Comparison of ENCODE assay signal across 25 cellular contexts in genomic region chr14:81161088-81161487, GRCh38. TPM values are rescaled to one million over a fixed set of nuclear protein-coding genes. Genes with fewer than 3 reads are reported as not detected.
DNase-seq lines count a peak whose midpoint lies in the region; ATAC-seq, FAIRE-seq and TF ChIP-seq lines count a peak whose summit lies in the region.
"Had no signal": no experiment of that assay in that cellular context is flagged by ENCODE, and none has a peak within 500 bp of the region (broad histone marks: within the 10 kb centered on the region; RNA-seq: fewer than 3 reads in every experiment).

No MANE protein-coding gene starts in this region.

- H3K27ac Mint-ChIP-seq in WTC11 = no peak overlapping the region
- H3K27ac Mint-ChIP-seq in stimulated activated memory B cell treated with anti-CD40 and anti-IgM and Interleukin-4, amounts not matched to agents 10 μg/mL and 1 μg/mL and 100 μg/mL, for 72 hours = no peak overlapping the region
- H3K27ac Mint-ChIP-seq: B cell; CD4-positive, CD25-positive, alpha-beta regulatory T cell; CD8-positive, alpha-beta T cell; GM23338; HFFc6 had no signal

- intact Hi-C loops in HepG2 (cut with micrococcal nuclease; ENCODE audit: unreplicated experiment) = loop anchor here (5.0 kb wide), 1 partner anchor 64 kb away; no protein-coding TSS in a partner anchor

- no peak for TF ChIP-seq RAD21 in HepG2 (CRISPR knock-in tag; IDR thresholded peaks at IDR 0.05)

- no peaks in the 10 kb centered on the region for H3K36me3 ChIP-seq in HepG2 (replicated peaks in 1 of 2; ENCODE audit: control insufficient read depth in 1 of 2, insufficient read depth in 2 of 2, low read length in 2 of 2)
- H3K36me3 ChIP-seq: BLaER1, HAP-1 had no signal

- WGBS in HepG2 (ENCODE audit: low lambda C conversion rate) = 35% methylated on average over 7 of the region's 7 CpGs

- ATAC-seq in WTC11 (0 out of 2 replicates have a peak, but pooled peaks have one; percentile 6), HepG2 (peak; percentile 48), GM18502 (IDR thresholded peaks at IDR 0.05; ENCODE audit: poor library complexity, unreplicated experiment) (no peak)
- ATAC-seq in stimulated activated memory B cell treated with anti-CD40 and anti-IgM and Interleukin-4, amounts not matched to agents 10 μg/mL and 1 μg/mL and 100 μg/mL, for 72 hours = peak; percentile 20
- ATAC-seq: CD8-positive, alpha-beta T cell; GM12878; GM23338 had no signal

- POLR2A ChIA-PET in WTC11 (lab: Charles Lee) (no interaction called here), HepG2 (lab: Yijun Ruan, JAX) (interaction anchor here (0.6 to 1.4 kb wide), 2 partner anchors 9 to 60 kb away, joined by 3 to 8 read pairs; partner anchors contain the start of gene GTF2A1)

- H3K4me1 ChIP-seq in HepG2 (ENCODE audit: insufficient read depth, low read length) = peaks cover 29% of the 10 kb centered on the region
- H3K4me1 ChIP-seq: BLaER1, Caco-2, HAP-1 had no signal

- DNase-seq in ELF-1 (ENCODE audit: low read depth, low spot score) (peak; percentile 13), WTC11 (ENCODE audit: low spot score) (no peak), HepG2 (ENCODE audit: low spot score) (no peak), NCI-H2029 treated with DMSO at 0.1 percent for 48 hours (lab: John Stamatoyannopoulos, UW) (no peak), activated T-cell treated with anti-CD3 and anti-CD28 coated beads for 4 hours (no peak)
- DNase-seq in activated CD4-positive, alpha-beta T cell treated with anti-CD3 and anti-CD28 coated beads for 4 hours = no peak
- DNase-seq: Caco-2; CD4-positive, CD25-positive, alpha-beta regulatory T cell; CD8-positive, alpha-beta T cell; DMS153; DND-41; GDM1; HFFc6 had no signal

- no peak overlapping the region for H2AFZ ChIP-seq in HepG2 (ENCODE audit: low read length)
- H2AFZ ChIP-seq: GM23338 had no signal

- H3K9me3 ChIP-seq in HepG2 (ENCODE audit: low read length) = no peaks in the 10 kb centered on the region
- H3K9me3 ChIP-seq: BLaER1, Caco-2, HAP-1 had no signal

- peaks cover 2% of the 10 kb centered on the region; the same call in 1 of the 2 replicates for H3K36me3 Mint-ChIP-seq in WTC11
- H3K36me3 Mint-ChIP-seq in stimulated activated memory B cell treated with anti-CD40 and anti-IgM and Interleukin-4, amounts not matched to agents 10 μg/mL and 1 μg/mL and 100 μg/mL, for 72 hours = no peaks in the 10 kb centered on the region
- H3K36me3 Mint-ChIP-seq: CD4-positive, CD25-positive, alpha-beta regulatory T cell; CD8-positive, alpha-beta T cell had no signal

- TF ChIP-seq EP300 in HepG2 (IDR thresholded peaks at IDR 0.05; ENCODE audit: low read depth in 2 of 2, low read length in 2 of 2) (no peak), HepG2 (CRISPR knock-in tag; IDR thresholded peaks at IDR 0.05; ENCODE audit: borderline replicate concordance) (no peak)

- CTCF ChIA-PET in WTC11 (lab: Charles Lee) = interaction anchor here (2.2 kb wide), 1 partner anchor 9 kb away, joined by 15 read pairs; no protein-coding TSS in a partner anchor
- CTCF ChIA-PET in HepG2 (lab: Yijun Ruan, JAX; ENCODE audit: low intra/inter-chr PET ratio, low total read pairs) = no interaction called here

- no peaks in the 10 kb centered on the region for H4K20me1 ChIP-seq in HepG2 (ENCODE audit: insufficient read depth, low read length)
- H4K20me1 ChIP-seq: BLaER1 had no signal

- H3K9me3 Mint-ChIP-seq in WTC11 = peaks cover 4% of the 10 kb centered on the region
- H3K9me3 Mint-ChIP-seq in stimulated activated memory B cell treated with anti-CD40 and anti-IgM and Interleukin-4, amounts not matched to agents 10 μg/mL and 1 μg/mL and 100 μg/mL, for 72 hours = no peaks in the 10 kb centered on the region
- H3K9me3 Mint-ChIP-seq: CD4-positive, CD25-positive, alpha-beta regulatory T cell; CD8-positive, alpha-beta T cell; GM23338; HFFc6 had no signal

- H3K27ac ChIP-seq in HepG2 (ENCODE audit: extremely low read length, insufficient read depth, low read length) = no peak overlapping the region
- H3K27ac ChIP-seq: 22Rv1, BLaER1, C4-2B had no signal

- TF ChIP-seq POLR2A in HepG2 (IDR thresholded peaks at IDR 0.05; ENCODE audit: insufficient read depth in 1 of 2, low read depth in 2 of 2, low read length in 2 of 2) = no peak

- H3K27me3 Mint-ChIP-seq in WTC11 (ENCODE audit: low read depth) = no peaks in the 10 kb centered on the region
- no peaks in the 10 kb centered on the region for H3K27me3 Mint-ChIP-seq in stimulated activated memory B cell treated with anti-CD40 and anti-IgM and Interleukin-4, amounts not matched to agents 10 μg/mL and 1 μg/mL and 100 μg/mL, for 72 hours
- H3K27me3 Mint-ChIP-seq: B cell; CD4-positive, CD25-positive, alpha-beta regulatory T cell had no signal

- H3K4me3 Mint-ChIP-seq in WTC11 = no peak overlapping the region
- H3K4me3 Mint-ChIP-seq in stimulated activated memory B cell treated with anti-CD40 and anti-IgM and Interleukin-4, amounts not matched to agents 10 μg/mL and 1 μg/mL and 100 μg/mL, for 72 hours = no peak overlapping the region
- H3K4me3 Mint-ChIP-seq: B cell; CD4-positive, CD25-positive, alpha-beta regulatory T cell; CD8-positive, alpha-beta T cell; GM23338; HFFc6 had no signal

- in situ Hi-C loops in HepG2 (cut with HindIII; ENCODE audit: extremely low pct_ligation_motif_present, low pct_unique_long_range_greater_than_20kb) = no loop called here

- no peak overlapping the region for H3K9ac ChIP-seq in HepG2 (ENCODE audit: insufficient read depth, low read depth, low read length)
- H3K9ac ChIP-seq: BLaER1 had no signal

- H3K27me3 ChIP-seq in HepG2 (ENCODE audit: control insufficient read depth in 1 of 2, insufficient read depth in 2 of 2, low read length in 2 of 2) = no peaks in the 10 kb centered on the region
- H3K27me3 ChIP-seq: BLaER1 had no signal

- TF ChIP-seq CTCF in WTC11 (IDR thresholded peaks at IDR 0.05) = no peak
- TF ChIP-seq CTCF in HepG2 (CRISPR knock-in tag; IDR thresholded peaks at IDR 0.05) = no peak

- H3K4me1 Mint-ChIP-seq in WTC11 = peaks cover 3% of the 10 kb centered on the region; the same call in 1 of the 2 replicates
- H3K4me1 Mint-ChIP-seq in stimulated activated memory B cell treated with anti-CD40 and anti-IgM and Interleukin-4, amounts not matched to agents 10 μg/mL and 1 μg/mL and 100 μg/mL, for 72 hours = peaks cover 13% of the 10 kb centered on the region

- H3K4me2 ChIP-seq in HepG2 (ENCODE audit: low read depth, low read length) = 0 out of 2 replicates have a peak overlapping the region, but pooled peaks have one; percentile 4
- H3K4me2 ChIP-seq: BLaER1, GM23338 had no signal

- FAIRE-seq in HepG2 (lab: Jason Lieb, UNC) = no peak
- FAIRE-seq: A204.1, GM12878, GM18507, H54 had no signal

- no TSS peak for BruUV-seq in HepG2 (replicated peaks; lab: Mats Ljungman, UMichigan)

- H3K4me3 ChIP-seq in HepG2 (replicated peaks in 1 of 3; ENCODE audit: insufficient read depth in 1 of 3, low read depth in 2 of 3, low read length in 3 of 3) = no peak overlapping the region
- H3K4me3 ChIP-seq: BLaER1, GM12878, GM23338, HAP-1 had no signal

- no peaks in the 10 kb centered on the region for H3K79me2 ChIP-seq in HepG2 (ENCODE audit: insufficient read depth, low read length)

TF ChIP-seq in WTC11, 78 proteins besides CTCF, POLR2A, EP300 and RAD21 (continues in another document):
- TF ChIP-seq OVOL2 (CRISPR knock-in tag; IDR thresholded peaks at IDR 0.05; ENCODE audit: borderline replicate concordance) (no peak), FOXJ3 (CRISPR knock-in tag; IDR thresholded peaks at IDR 0.05; ENCODE audit: borderline replicate concordance) (no peak)

TF ChIP-seq in HepG2, 621 proteins besides CTCF, POLR2A, EP300 and RAD21:
- TF ChIP-seq ZNF644 (CRISPR knock-in tag; IDR thresholded peaks at IDR 0.05; ENCODE audit: low read depth) = 0 out of 2 replicates have a peak, but pooled peaks have one; percentile 26
- no peak for TF ChIP-seq ZEB1 (IDR thresholded peaks at IDR 0.05; ENCODE audit: insufficient replicate concordance, low read depth)
- TF ChIP-seq HNF4A (CRISPR knock-in tag; IDR thresholded peaks at IDR 0.05) = peak; percentile 42

RNA-seq across cellular contexts. Expression of gene GTF2A1, which starts 59.7 kb away (rescaled TPM):
- 44.3 to 49.0 TPM (median 45.2 TPM) in 3 replicates for total RNA-seq in WTC11 (2021)
- 17.5 and 30.1 TPM in 2 replicates for total RNA-seq in HepG2 (2016; rRNA removed; fragmentation: Illumina TruSeq; extraction: Trizol)
- 2.8 and 4.5 TPM in 2 replicates for total RNA-seq in HepG2 (2016; cell fraction: cytosol; rRNA removed; fragmentation: Illumina TruSeq; extraction: Trizol; ENCODE audit: low read depth)
- 17.5 and 28.0 TPM in 2 replicates for total RNA-seq in HepG2 (2016; cell fraction: insoluble cytoplasmic fraction; rRNA removed; fragmentation: Illumina TruSeq; extraction: Trizol)
- total RNA-seq in HepG2 (2016; cell fraction: membrane; rRNA removed; fragmentation: Illumina TruSeq; extraction: Trizol) = 4.8 and 6.0 TPM in 2 replicates
- total RNA-seq in HepG2 (2016; cell fraction: nucleus; rRNA removed; fragmentation: Illumina TruSeq; extraction: Trizol) = 11.5 and 16.8 TPM in 2 replicates
- polyA plus RNA-seq in HepG2 (2011; rRNA removed) = 14.9 and 18.5 TPM in 2 replicates
- 8.4 and 8.7 TPM in 2 replicates for polyA plus RNA-seq in HepG2 (2011; cell fraction: cytosol; rRNA removed)
- 6.8 and 7.7 TPM in 2 replicates for polyA plus RNA-seq in HepG2 (2011; cell fraction: nucleus; rRNA removed)
- polyA plus RNA-seq in HepG2 (2012) = 6.4 and 11.0 TPM in 2 replicates
- 0.42 and 0.45 TPM in 2 replicates for polyA plus RNA-seq in HepG2 (2016; cell fraction: cytosol; fragmentation: Illumina TruSeq; extraction: Trizol; ENCODE audit: low read depth)
- 18.4 and 18.8 TPM in 2 replicates for polyA plus RNA-seq in HepG2 (2016; cell fraction: insoluble cytoplasmic fraction; fragmentation: Illumina TruSeq; extraction: Trizol; ENCODE audit: low read depth)
- polyA plus RNA-seq in HepG2 (2016; cell fraction: membrane; fragmentation: Illumina TruSeq; extraction: Trizol; ENCODE audit: low read depth) = 2.0 TPM in 2 replicates
- 11.5 and 12.3 TPM in 2 replicates for polyA plus RNA-seq in HepG2 (2016; cell fraction: nucleus; fragmentation: Illumina TruSeq; extraction: Trizol; ENCODE audit: insufficient read depth, low read depth)
- 38.1 and 59.7 TPM in 2 replicates for polyA minus RNA-seq in HepG2 (2011; rRNA and poly(A)+ RNA removed; ENCODE audit: low replicate concordance)
- polyA minus RNA-seq in HepG2 (2011; cell fraction: cytosol; rRNA and poly(A)+ RNA removed) = 19.6 and 19.7 TPM in 2 replicates
- 12.9 and 16.3 TPM in 2 replicates for polyA minus RNA-seq in HepG2 (2011; cell fraction: nucleus; rRNA and poly(A)+ RNA removed)
